Comparison of ENCODE assay signal across 22 cellular contexts in genomic region chr21:36489103-36489785, GRCh38. TPM values are rescaled to one million over a fixed set of nuclear protein-coding genes. Genes with fewer than 3 reads are reported as not detected.
"Had no signal": no experiment of that assay in that cellular context is flagged by ENCODE, and none has a peak within 500 bp of the region (broad histone marks: within the 10 kb centered on the region; RNA-seq: fewer than 3 reads in every experiment).

No MANE protein-coding gene starts in this region.

- H3K4me3 ChIP-seq: MG63, SJSA1, SK-N-MC had no signal

- H3K27ac ChIP-seq: SJSA1, SK-N-MC had no signal

- H3K27me3 ChIP-seq: MG63, SJSA1 had no signal

- H3K9me3 ChIP-seq: MG63, SJSA1 had no signal

- H3K36me3 ChIP-seq: MG63, SJSA1 had no signal

- DNase-seq: IMR-90, Karpas-422, KG1, MG63, NCI-H1092 treated with DMSO at 0.1 percent for 48 hours, NCI-H1436, NCI-H187, NCI-H2029, NCI-H2081 treated with DMSO at 0.1 percent for 48 hours, NCI-H2171, NCI-H226, NCI-H446, NCI-H510A, NCI-H524 treated with DMSO at 0.1 percent for 48 hours, NCI-H69, NCI-H774, Right ventricle myocardium superior, SIG-M5 had no signal

- ATAC-seq: HepG2 had no signal

RNA-seq across cellular contexts. Expression of gene CLDN14, which starts 9.3 kb away (rescaled TPM):
- total RNA-seq: HT1080, IMR-90, Right ventricle myocardium superior, SJSA1 had no signal
- polyA plus RNA-seq: IMR-90 had no signal
